In the genomic region with DNA sequence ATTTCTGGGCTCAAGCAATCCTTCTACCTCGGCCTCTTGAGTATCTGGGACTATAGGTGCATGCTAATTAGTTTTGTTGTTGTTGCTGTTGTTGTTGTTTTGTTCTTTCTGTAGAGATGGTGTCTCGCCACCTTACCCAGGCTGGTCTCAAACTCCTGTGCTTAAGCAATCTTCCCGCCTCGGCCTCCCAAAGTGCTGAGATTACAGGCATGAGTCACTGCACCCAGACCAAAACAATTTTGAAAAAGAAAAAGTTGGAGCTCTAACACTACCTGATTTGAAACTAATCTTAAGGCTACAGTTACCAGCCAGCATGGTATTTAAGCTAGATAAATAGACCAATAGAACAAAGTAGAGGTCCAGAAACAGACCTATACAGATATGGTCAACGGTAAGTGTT, we compare ENCODE assay signal across 15 cellular contexts. TPM values are rescaled to one million over a fixed set of nuclear protein-coding genes. Genes with fewer than 3 reads are reported as not detected.
DNase-seq lines count a peak whose midpoint lies in the region; ATAC-seq and TF ChIP-seq lines count a peak whose summit lies in the region.
"Had no signal": no experiment of that assay in that cellular context is flagged by ENCODE, and none has a peak within 500 bp of the region (broad histone marks: within the 10 kb centered on the region; RNA-seq: fewer than 3 reads in every experiment).

No MANE protein-coding gene starts in this region.

- peak overlapping the region; percentile 60 for H3K27ac Mint-ChIP-seq in chondrocyte (ENCODE audit: unreplicated experiment)
- H3K27ac Mint-ChIP-seq: activated CD8-positive, alpha-beta T cell treated with anti-CD3 and anti-CD28 coated beads, Interleukin-2, amount 10 ng/mL, durations not matched to agents 7 days and 5 days; natural killer cell had no signal

- H3K27me3 Mint-ChIP-seq in chondrocyte (ENCODE audit: low read depth) = no peaks in the 10 kb centered on the region
- H3K27me3 Mint-ChIP-seq: CD4-positive, alpha-beta memory T cell had no signal

- no peak overlapping the region for H3K4me3 ChIP-seq in ovary
- H3K4me3 ChIP-seq: colonic mucosa, gastroesophageal sphincter had no signal

- CTCF ChIA-PET in GM10248 (lab: Yijun Ruan, JAX) = interaction anchor here (1.3 to 1.4 kb wide), 2 partner anchors 8 to 21 kb away, joined by 4 read pairs; no protein-coding TSS in a partner anchor

- H3K36me3 Mint-ChIP-seq in chondrocyte (ENCODE audit: low read depth) = no peaks in the 10 kb centered on the region
- H3K36me3 Mint-ChIP-seq: natural killer cell had no signal

- DNase-seq in GM04503 (ENCODE audit: low read depth) (peak; percentile 8), NCI-H226 (peak; percentile 53), chondrocyte (ENCODE audit: low spot score) (no peak), ovary (peak in 3 of 5 donors; percentile 19 to 41 (median 23)), GM10248 (ENCODE audit: extremely low spot score) (no peak)
- DNase-seq: activated CD8-positive, alpha-beta T cell treated with anti-CD3 and anti-CD28 coated beads, Interleukin-2, amount 10 ng/mL, durations not matched to agents 7 days and 5 days; activated naive CD4-positive, alpha-beta T cell; CD4-positive, alpha-beta memory T cell; colonic mucosa; natural killer cell; T-helper 2 cell had no signal

- H3K9me3 Mint-ChIP-seq in chondrocyte (ENCODE audit: low read depth) = no peaks in the 10 kb centered on the region
- H3K9me3 Mint-ChIP-seq: CD4-positive, alpha-beta memory T cell; natural killer cell had no signal

- peaks cover 26% of the 10 kb centered on the region for H3K4me1 Mint-ChIP-seq in chondrocyte (ENCODE audit: low read depth)

- ATAC-seq in HG03342 (IDR thresholded peaks at IDR 0.05; ENCODE audit: unreplicated experiment) (no peak), HG03196 (IDR thresholded peaks at IDR 0.05; ENCODE audit: unreplicated experiment) (no peak), HG03175 (IDR thresholded peaks at IDR 0.05; ENCODE audit: unreplicated experiment) (no peak)
- ATAC-seq: activated CD8-positive, alpha-beta T cell treated with anti-CD3 and anti-CD28 coated beads, Interleukin-2, amount 10 ng/mL, durations not matched to agents 7 days and 5 days; gastroesophageal sphincter; natural killer cell had no signal

- intact Hi-C loops in ovary (cut with DNase I) = no loop called here

- H3K27me3 ChIP-seq in ovary = no peaks in the 10 kb centered on the region
- H3K27me3 ChIP-seq: colonic mucosa, gastroesophageal sphincter had no signal

- H3K4me3 Mint-ChIP-seq in chondrocyte (ENCODE audit: unreplicated experiment) = no peak overlapping the region
- H3K4me3 Mint-ChIP-seq: activated CD8-positive, alpha-beta T cell treated with anti-CD3 and anti-CD28 coated beads, Interleukin-2, amount 10 ng/mL, durations not matched to agents 7 days and 5 days; natural killer cell had no signal

- POLR2A ChIA-PET in GM10248 (lab: Yijun Ruan, JAX) = no interaction called here

- TF ChIP-seq POLR2A in ovary (IDR thresholded peaks at IDR 0.05) = no peak

- H3K36me3 ChIP-seq in ovary = no peaks in the 10 kb centered on the region
- H3K36me3 ChIP-seq: colonic mucosa had no signal

- H3K27ac ChIP-seq in ovary = no peak overlapping the region
- H3K27ac ChIP-seq: colonic mucosa, gastroesophageal sphincter had no signal

- no peaks in the 10 kb centered on the region for H3K9me3 ChIP-seq in ovary
- H3K9me3 ChIP-seq: colonic mucosa, gastroesophageal sphincter had no signal

- 44 to 62% (median 55%) methylated on average over 5 of the region's 5 CpGs for WGBS in ovary, 3 donors

- H3K4me1 ChIP-seq in ovary (ENCODE audit: insufficient read depth) = peaks cover 5% of the 10 kb centered on the region
- H3K4me1 ChIP-seq: colonic mucosa had no signal

- no peak for TF ChIP-seq EP300 in ovary (IDR thresholded peaks at IDR 0.05)

- no peak for TF ChIP-seq CTCF in chondrocyte (IDR thresholded peaks at IDR 0.05)
- no peak for TF ChIP-seq CTCF in ovary (IDR thresholded peaks at IDR 0.05)
- TF ChIP-seq CTCF in GM10248 (IDR thresholded peaks at IDR 0.05; ENCODE audit: control extremely low read depth, extremely low read depth, low read depth, missing control alignments) = no peak

RNA-seq across cellular contexts. Expression of gene KPNA1, which starts 29.8 kb away (rescaled TPM):
- total RNA-seq in chondrocyte (80.6 to 88.9 TPM (median 85.6 TPM) in 3 replicates), ovary (10 to 100 TPM; 17.3 to 68.3 (median 50.5) TPM)
- polyA plus RNA-seq in ovary = 10 to 100 TPM; 10.7 to 61.8 TPM

Comparison
In these comparisons a context has a peak if more than half of its experiments do, and no peak if none do; other contexts are left out.
1. DNase-seq: peak in GM04503 (single experiment), NCI-H226 (single experiment) and ovary (3 of 5); none in chondrocyte (single experiment) and GM10248 (single experiment).